ENCODE assay signal across 19 cellular contexts in the genomic region with DNA sequence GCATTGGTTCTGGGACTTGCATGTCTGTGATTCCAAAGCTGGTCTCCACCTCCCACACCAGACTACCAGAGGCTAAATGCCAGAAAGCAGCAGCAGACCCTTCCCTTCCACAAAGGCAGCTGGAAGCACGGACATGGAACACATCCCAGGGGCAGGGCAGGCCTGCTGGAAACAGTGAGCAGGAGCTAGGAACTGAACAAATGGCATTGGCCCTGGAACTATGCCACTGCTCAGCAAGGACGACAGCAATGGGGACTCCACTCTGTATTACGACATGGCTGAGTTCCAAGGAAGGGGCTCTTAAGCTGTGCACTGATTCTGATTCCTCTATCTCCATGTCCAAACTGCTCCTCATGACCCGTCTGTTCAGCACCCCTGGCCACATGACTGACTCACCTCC.
A peak's percentile ranks its signal among the peaks of the same experiment; 100 is the strongest.
DNase-seq lines count a peak whose midpoint lies in the region; ATAC-seq, FAIRE-seq and TF ChIP-seq lines count a peak whose summit lies in the region.
"Had no signal": no experiment of that assay in that cellular context is flagged by ENCODE, and none has a peak within 500 bp of the region (broad histone marks: within the 10 kb centered on the region; RNA-seq: fewer than 3 reads in every experiment).

No MANE protein-coding gene starts in this region.

- peak; percentile 40 for FAIRE-seq in bronchial epithelial cell (lab: Jason Lieb, UNC)
- FAIRE-seq: colon, GM18507, islet of Langerhans had no signal

- TF ChIP-seq CTCF in C4-2B (conservative IDR thresholded peaks at IDR 0.05) (no peak), bronchial epithelial cell (IDR thresholded peaks at IDR 0.05; ENCODE audit: insufficient read depth, low read length, severe bottlenecking) (no peak), progenitor cell of endocrine pancreas (IDR thresholded peaks at IDR 0.05; ENCODE audit: unreplicated experiment) (no peak), upper lobe of right lung (IDR thresholded peaks at IDR 0.05) (no peak)

- no peaks in the 10 kb centered on the region for H3K9me3 Mint-ChIP-seq in progenitor cell of endocrine pancreas (ENCODE audit: low read depth)
- H3K9me3 Mint-ChIP-seq in CD8-positive, alpha-beta memory T cell: no peaks in the 10 kb centered on the region
- H3K9me3 Mint-ChIP-seq: activated CD4-positive, alpha-beta memory T cell treated with anti-CD3 and anti-CD28 coated beads, Interleukin-2, amount 10 ng/mL, durations not matched to agents 7 days and 5 days; activated T-cell treated with anti-CD3 and anti-CD28 coated beads, Interleukin-2, amount 50 U/mL, for 72 hours had no signal

- peaks cover 25% of the 10 kb centered on the region for H3K36me3 ChIP-seq in bronchial epithelial cell (ENCODE audit: control insufficient read depth, insufficient read depth, low read length)
- peaks cover 83% of the 10 kb centered on the region for H3K36me3 ChIP-seq in upper lobe of right lung
- H3K36me3 ChIP-seq in CD8-positive, alpha-beta memory T cell (ENCODE audit: insufficient read depth, low read length): peaks cover 54% of the 10 kb centered on the region

- H3K4me1 Mint-ChIP-seq in progenitor cell of endocrine pancreas (ENCODE audit: low read depth): no peaks in the 10 kb centered on the region
- H3K4me1 Mint-ChIP-seq in CD8-positive, alpha-beta memory T cell: no peaks in the 10 kb centered on the region
- H3K4me1 Mint-ChIP-seq: activated CD4-positive, alpha-beta memory T cell treated with anti-CD3 and anti-CD28 coated beads, Interleukin-2, amount 10 ng/mL, durations not matched to agents 7 days and 5 days had no signal

- CTCF ChIA-PET in CD8-positive, alpha-beta memory T cell (lab: Charles Lee): no interaction called here

- H3K27ac ChIP-seq in C4-2B (peak overlapping the region; percentile 74), upper lobe of right lung (no peak overlapping the region)
- no peak overlapping the region for H3K27ac ChIP-seq in CD8-positive, alpha-beta memory T cell (ENCODE audit: low read depth, low read length)
- H3K27ac ChIP-seq: BLaER1 treated with 17β-estradiol and CSF1 and Interleukin-3, amounts not matched to agents 10 nM and 100 nM; right lobe of liver had no signal

- H3K4me3 ChIP-seq in bronchial epithelial cell (ENCODE audit: low read depth, low read length) (no peak overlapping the region), upper lobe of right lung (no peak overlapping the region)
- H3K4me3 ChIP-seq in CD8-positive, alpha-beta memory T cell (ENCODE audit: low read length): no peak overlapping the region
- H3K4me3 ChIP-seq: BLaER1 treated with 17β-estradiol and CSF1 and Interleukin-3, amounts not matched to agents 10 nM and 100 nM; right lobe of liver had no signal

- no peak overlapping the region for H3K4me3 Mint-ChIP-seq in progenitor cell of endocrine pancreas (ENCODE audit: low read depth)
- no peak overlapping the region for H3K4me3 Mint-ChIP-seq in CD8-positive, alpha-beta memory T cell
- H3K4me3 Mint-ChIP-seq: activated CD4-positive, alpha-beta memory T cell treated with anti-CD3 and anti-CD28 coated beads, Interleukin-2, amount 10 ng/mL, durations not matched to agents 7 days and 5 days; activated T-cell treated with anti-CD3 and anti-CD28 coated beads, Interleukin-2, amount 50 U/mL, for 72 hours had no signal

- H3K27ac Mint-ChIP-seq in progenitor cell of endocrine pancreas: peak overlapping the region; percentile 29
- peak overlapping the region in 1 of 8 donors; percentile 54 for H3K27ac Mint-ChIP-seq in CD8-positive, alpha-beta memory T cell
- H3K27ac Mint-ChIP-seq: activated CD4-positive, alpha-beta memory T cell treated with anti-CD3 and anti-CD28 coated beads, Interleukin-2, amount 10 ng/mL, durations not matched to agents 7 days and 5 days; activated T-cell treated with anti-CD3 and anti-CD28 coated beads, Interleukin-2, amount 50 U/mL, for 72 hours had no signal

- no peaks in the 10 kb centered on the region for H3K27me3 Mint-ChIP-seq in progenitor cell of endocrine pancreas
- no peaks in the 10 kb centered on the region for H3K27me3 Mint-ChIP-seq in CD8-positive, alpha-beta memory T cell
- H3K27me3 Mint-ChIP-seq: activated CD4-positive, alpha-beta memory T cell treated with anti-CD3 and anti-CD28 coated beads, Interleukin-2, amount 10 ng/mL, durations not matched to agents 7 days and 5 days had no signal

- H3K4me1 ChIP-seq in upper lobe of right lung: no peaks in the 10 kb centered on the region
- H3K4me1 ChIP-seq in CD8-positive, alpha-beta memory T cell (ENCODE audit: insufficient read depth, low read length): no peaks in the 10 kb centered on the region
- H3K4me1 ChIP-seq: BLaER1 treated with 17β-estradiol and CSF1 and Interleukin-3, amounts not matched to agents 10 nM and 100 nM had no signal

- intact Hi-C loops in upper lobe of right lung (cut with DNase I): no loop called here

- no peaks in the 10 kb centered on the region for H3K27me3 ChIP-seq in bronchial epithelial cell (ENCODE audit: control insufficient read depth, insufficient read depth, low read length)
- no peaks in the 10 kb centered on the region for H3K27me3 ChIP-seq in upper lobe of right lung
- H3K27me3 ChIP-seq in CD8-positive, alpha-beta memory T cell (ENCODE audit: insufficient read depth, low read length, poor library complexity, severe bottlenecking): no peaks in the 10 kb centered on the region
- H3K27me3 ChIP-seq: BLaER1 treated with 17β-estradiol and CSF1 and Interleukin-3, amounts not matched to agents 10 nM and 100 nM; right lobe of liver had no signal

- H3K36me3 Mint-ChIP-seq in progenitor cell of endocrine pancreas (ENCODE audit: insufficient read depth): peaks cover 19% of the 10 kb centered on the region
- H3K36me3 Mint-ChIP-seq in CD8-positive, alpha-beta memory T cell: peaks cover 0 to 96% (median 22%) of the 10 kb centered on the region in 3 donors

- POLR2A ChIA-PET in CD8-positive, alpha-beta memory T cell (lab: Charles Lee): no interaction called here

- no peaks in the 10 kb centered on the region for H3K9me3 ChIP-seq in upper lobe of right lung
- no peaks in the 10 kb centered on the region for H3K9me3 ChIP-seq in CD8-positive, alpha-beta memory T cell (ENCODE audit: low read length)
- H3K9me3 ChIP-seq: BLaER1 treated with 17β-estradiol and CSF1 and Interleukin-3, amounts not matched to agents 10 nM and 100 nM; right lobe of liver had no signal

- DNase-seq in M059J (ENCODE audit: low read depth): peak; percentile 6
- DNase-seq in bronchial epithelial cell (ENCODE audit: low read depth): no peak
- DNase-seq in progenitor cell of endocrine pancreas (ENCODE audit: low spot score, unreplicated experiment): no peak
- no peak for DNase-seq in upper lobe of right lung
- DNase-seq in CD8-positive, alpha-beta memory T cell: no peak
- DNase-seq: activated CD4-positive, alpha-beta memory T cell treated with anti-CD3 and anti-CD28 coated beads, Interleukin-2, amount 10 ng/mL, durations not matched to agents 7 days and 5 days; activated T-cell treated with anti-CD3 and anti-CD28 coated beads, Interleukin-2, amount 50 U/mL, for 72 hours; DMS53; HCEC 1CT; NCI-H2107; NCI-H526; right lobe of liver; stimulated activated CD4-positive, alpha-beta T cell treated with anti-CD3 and anti-CD28 coated beads, Interleukin-4, amount 100 ng/mL, for 1 hour had no signal

- ATAC-seq in HG02610 (IDR thresholded peaks at IDR 0.05; ENCODE audit: unreplicated experiment): no peak
- no peak for ATAC-seq in upper lobe of right lung
